In the genomic region with DNA sequence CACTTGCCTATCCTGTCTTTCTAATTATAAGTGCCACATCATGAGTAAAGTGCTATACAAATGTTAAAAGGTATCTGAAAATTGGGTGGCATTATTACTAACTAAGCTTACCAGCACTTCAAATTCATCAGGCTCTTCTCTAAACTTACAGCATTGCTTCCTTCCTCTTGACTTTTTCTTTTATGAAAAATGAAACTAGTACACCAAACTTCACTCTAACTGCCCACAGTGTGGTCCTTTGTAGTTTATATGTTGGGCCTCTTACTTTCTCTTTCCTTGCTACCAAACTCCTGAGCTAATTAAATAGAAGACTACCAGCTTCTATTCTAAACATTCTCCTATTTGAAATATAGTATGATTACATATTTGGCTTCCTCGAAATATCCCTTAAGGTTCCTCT, we compare ENCODE assay signal across 9 cellular contexts.
A peak's percentile ranks its signal among the peaks of the same experiment; 100 is the strongest.
DNase-seq lines count a peak whose midpoint lies in the region; ATAC-seq, FAIRE-seq and TF ChIP-seq lines count a peak whose summit lies in the region.
"Had no signal": no experiment of that assay in that cellular context is flagged by ENCODE, and none has a peak within 500 bp of the region (broad histone marks: within the 10 kb centered on the region; RNA-seq: fewer than 3 reads in every experiment).

No MANE protein-coding gene starts in this region.

- H3K4me1 Mint-ChIP-seq in activated naive CD8-positive, alpha-beta T cell (ENCODE audit: low read depth): peaks cover 40% of the 10 kb centered on the region
- H3K4me1 Mint-ChIP-seq in osteocyte (ENCODE audit: unreplicated experiment): peaks cover 39% of the 10 kb centered on the region

- H3K9me3 ChIP-seq in effector memory CD4-positive, alpha-beta T cell (ENCODE audit: control insufficient read depth, low read length): no peaks in the 10 kb centered on the region

- no peaks in the 10 kb centered on the region for H3K27me3 ChIP-seq in effector memory CD4-positive, alpha-beta T cell (replicated peaks; ENCODE audit: control insufficient read depth, insufficient read depth, low read length, poor library complexity, severe bottlenecking)

- H3K36me3 ChIP-seq in effector memory CD4-positive, alpha-beta T cell (ENCODE audit: control insufficient read depth, insufficient read depth, low read length): no peaks in the 10 kb centered on the region

- no peak overlapping the region for H3K4me3 ChIP-seq in effector memory CD4-positive, alpha-beta T cell (ENCODE audit: insufficient read depth, low read depth, low read length, poor library complexity, severe bottlenecking)

- H3K36me3 Mint-ChIP-seq in activated naive CD8-positive, alpha-beta T cell: peaks cover 23% of the 10 kb centered on the region
- H3K36me3 Mint-ChIP-seq in osteocyte (ENCODE audit: unreplicated experiment): peaks cover 36% of the 10 kb centered on the region

- peak overlapping the region; percentile 66 for H3K4me3 Mint-ChIP-seq in activated naive CD8-positive, alpha-beta T cell
- no peak overlapping the region for H3K4me3 Mint-ChIP-seq in osteocyte (ENCODE audit: unreplicated experiment)

- TF ChIP-seq POLR2A in H54 (IDR thresholded peaks at IDR 0.05; ENCODE audit: low read depth, low read length): no peak

- TF ChIP-seq CTCF in osteocyte (IDR thresholded peaks at IDR 0.05): no peak

- no peak overlapping the region for H3K27ac ChIP-seq in effector memory CD4-positive, alpha-beta T cell (ENCODE audit: insufficient read depth, low read length, poor library complexity, severe bottlenecking)

- H3K27me3 Mint-ChIP-seq in activated naive CD8-positive, alpha-beta T cell: no peaks in the 10 kb centered on the region
- H3K27me3 Mint-ChIP-seq in osteocyte (ENCODE audit: unreplicated experiment): no peaks in the 10 kb centered on the region

- no peak for FAIRE-seq in GM19239 (lab: Jason Lieb, UNC)
- no peak for FAIRE-seq in H54 (lab: Jason Lieb, UNC)

- H3K4me1 ChIP-seq in effector memory CD4-positive, alpha-beta T cell (ENCODE audit: control insufficient read depth, insufficient read depth, low read length, poor library complexity, severe bottlenecking): no peaks in the 10 kb centered on the region

- DNase-seq in osteocyte (ENCODE audit: extremely low spot score, unreplicated experiment): no peak
- DNase-seq in GM19239 (ENCODE audit: insufficient read length, low spot score): no peak
- no peak for DNase-seq in GM19238 (ENCODE audit: insufficient read length, low spot score)
- DNase-seq in effector memory CD4-positive, alpha-beta T cell: no peak
- no peak for DNase-seq in H54 (ENCODE audit: insufficient read length, low spot score)
- DNase-seq: activated gamma-delta T cell treated with Interleukin-2 at 50 U/mL for 16 hours had no signal

- ATAC-seq in GM18511 (IDR thresholded peaks at IDR 0.05; ENCODE audit: unreplicated experiment) (peak; percentile 71), HG02884 (IDR thresholded peaks at IDR 0.05; ENCODE audit: unreplicated experiment) (peak; percentile 64)

- H3K9me3 Mint-ChIP-seq in activated naive CD8-positive, alpha-beta T cell (ENCODE audit: low read depth): no peaks in the 10 kb centered on the region
- H3K9me3 Mint-ChIP-seq in osteocyte (ENCODE audit: unreplicated experiment): peaks cover 4% of the 10 kb centered on the region

- H3K27ac Mint-ChIP-seq in activated naive CD8-positive, alpha-beta T cell: peak overlapping the region; percentile 84
- peak overlapping the region; percentile 76 for H3K27ac Mint-ChIP-seq in osteocyte (ENCODE audit: unreplicated experiment)
